In genomic region chr11:86919557-86920210, GRCh38 we compare ENCODE assay signal across 7 cellular contexts. TPM values are rescaled to one million over a fixed set of nuclear protein-coding genes. Genes with fewer than 3 reads are reported as not detected.
DNase-seq lines count a peak whose midpoint lies in the region; ATAC-seq and TF ChIP-seq lines count a peak whose summit lies in the region.

No MANE protein-coding gene starts in this region.

- peak in 5 of 6 experiments; percentile 31 to 67 (median 59) for TF ChIP-seq CTCF in Peyer's patch (IDR thresholded peaks at IDR 0.05)
- TF ChIP-seq CTCF in endodermal cell (conservative IDR thresholded peaks at IDR 0.05), result peak; percentile 85

- H3K23ac ChIP-seq in mesenchymal stem cell (ENCODE audit: low read length in 2 of 2), result no peak overlapping the region

- H3K36me3 Mint-ChIP-seq in endodermal cell (ENCODE audit: low read depth), result no peaks in the 10 kb centered on the region

- no peak overlapping the region for H2BK15ac ChIP-seq in mesenchymal stem cell (ENCODE audit: low read depth, poor library complexity, severe bottlenecking)

- H2BK12ac ChIP-seq in mesenchymal stem cell (ENCODE audit: low read length in 2 of 2), result peak overlapping the region; percentile 12 to 83

- no peaks in the 10 kb centered on the region for H3K36me3 ChIP-seq in Peyer's patch
- H3K36me3 ChIP-seq in endodermal cell (ENCODE audit: control insufficient read depth, insufficient read depth, low read length), result no peaks in the 10 kb centered on the region
- no peaks in the 10 kb centered on the region for H3K36me3 ChIP-seq in mesenchymal stem cell (ENCODE audit: control insufficient read depth in 1 of 2, insufficient read depth in 2 of 2, low read depth in 1 of 2, low read length in 2 of 2)

- no peak overlapping the region for H3K4ac ChIP-seq in mesenchymal stem cell (ENCODE audit: low read depth in 1 of 2, low read length in 2 of 2)

- H3K27me3 ChIP-seq in Peyer's patch, result no peaks in the 10 kb centered on the region
- no peaks in the 10 kb centered on the region for H3K27me3 ChIP-seq in endodermal cell (ENCODE audit: control insufficient read depth, insufficient read depth, low read length, poor library complexity, severe bottlenecking)
- H3K27me3 ChIP-seq in mesenchymal stem cell (ENCODE audit: control insufficient read depth in 1 of 2, insufficient read depth in 1 of 2, low read length in 2 of 2), result no peaks in the 10 kb centered on the region

- no peak overlapping the region for H4K91ac ChIP-seq in mesenchymal stem cell (ENCODE audit: low read length)

- no peaks in the 10 kb centered on the region for H3K9me3 Mint-ChIP-seq in endodermal cell

- H3K18ac ChIP-seq in mesenchymal stem cell (ENCODE audit: low read depth in 1 of 2, low read length in 2 of 2), result peak overlapping the region in 1 of 2 experiments; percentile 64

- no peaks in the 10 kb centered on the region for H3K27me3 Mint-ChIP-seq in endodermal cell (ENCODE audit: insufficient read depth)

- H3K9me3 ChIP-seq in Peyer's patch (no peaks in the 10 kb centered on the region), endodermal cell (ENCODE audit: control insufficient read depth, low read length) (no peaks in the 10 kb centered on the region), mesenchymal stem cell (ENCODE audit: control insufficient read depth, low read length) (no peaks in the 10 kb centered on the region)

- peak; percentile 59 for ATAC-seq in HG02852 (IDR thresholded peaks at IDR 0.05; ENCODE audit: unreplicated experiment)
- ATAC-seq in GM21786 (IDR thresholded peaks at IDR 0.05; ENCODE audit: unreplicated experiment), result no peak
- no peak for ATAC-seq in HG03439 (IDR thresholded peaks at IDR 0.05; ENCODE audit: unreplicated experiment)

- 59 to 76% methylated on average over 4 to 7 of the region's 7 CpGs for WGBS in endodermal cell (ENCODE audit: insufficient coverage in 1 of 2, insufficient read length in 1 of 2), 2 experiments
- 74% methylated on average over 7 of the region's 7 CpGs for WGBS in mesenchymal stem cell

- H2AFZ ChIP-seq in mesenchymal stem cell (ENCODE audit: low read depth, low read length), result no peak overlapping the region

- no peak overlapping the region for H3K4me3 ChIP-seq in Peyer's patch
- H3K4me3 ChIP-seq in endodermal cell (ENCODE audit: low read length), result no peak overlapping the region
- peak overlapping the region in 1 of 2 experiments; percentile 22 for H3K4me3 ChIP-seq in mesenchymal stem cell (ENCODE audit: insufficient read depth in 1 of 2, low read depth in 1 of 2, low read length in 2 of 2)

- peaks cover 13% of the 10 kb centered on the region for H3K4me1 Mint-ChIP-seq in endodermal cell

- H3K4me1 ChIP-seq in Peyer's patch, result no peaks in the 10 kb centered on the region
- H3K4me1 ChIP-seq in endodermal cell (ENCODE audit: control insufficient read depth, insufficient read depth, low read length), result peaks cover 5% of the 10 kb centered on the region
- peaks cover 16% of the 10 kb centered on the region for H3K4me1 ChIP-seq in mesenchymal stem cell (ENCODE audit: control insufficient read depth, insufficient read depth, low read depth, low read length)

- no peak overlapping the region for H2BK5ac ChIP-seq in mesenchymal stem cell (ENCODE audit: low read depth, low read length, poor library complexity, severe bottlenecking)

- H3K14ac ChIP-seq in mesenchymal stem cell (ENCODE audit: low read length in 2 of 2), result no peak overlapping the region

- H3K4me3 Mint-ChIP-seq in endodermal cell, result no peak overlapping the region

- peak overlapping the region; percentile 75 for H2AK5ac ChIP-seq in mesenchymal stem cell (ENCODE audit: low read length, severe bottlenecking)

- no peak overlapping the region for H2BK120ac ChIP-seq in mesenchymal stem cell (ENCODE audit: low read depth, low read length)

- H4K8ac ChIP-seq in mesenchymal stem cell (ENCODE audit: low read length), result no peak overlapping the region

- no peak overlapping the region for H3K27ac ChIP-seq in Peyer's patch
- no peak overlapping the region for H3K27ac ChIP-seq in endodermal cell (ENCODE audit: low read depth, low read length)
- H3K27ac ChIP-seq in mesenchymal stem cell (ENCODE audit: low read length, poor library complexity, severe bottlenecking), result peak overlapping the region; percentile 70

- H3K79me1 ChIP-seq in mesenchymal stem cell (replicated peaks; ENCODE audit: low read length, poor library complexity, severe bottlenecking), result no peaks in the 10 kb centered on the region

- no peak overlapping the region for H3K27ac Mint-ChIP-seq in endodermal cell

- DNase-seq in GM04504 (ENCODE audit: low read depth), result peak; percentile 40
- DNase-seq in Peyer's patch, result no peak
- peak; percentile 72 for DNase-seq in endodermal cell
- DNase-seq in mesenchymal stem cell, result peak; percentile 79

- no peak overlapping the region for H3K9ac ChIP-seq in endodermal cell (ENCODE audit: extremely low read depth, low read length, poor library complexity, severe bottlenecking)
- H3K9ac ChIP-seq in mesenchymal stem cell (ENCODE audit: low read length), result peak overlapping the region; percentile 77

- H3K4me2 ChIP-seq in mesenchymal stem cell (ENCODE audit: low read length, poor library complexity, severe bottlenecking), result no peak overlapping the region

- no peak for TF ChIP-seq POLR2A in Peyer's patch (IDR thresholded peaks at IDR 0.05)

RNA-seq across cellular contexts. Expression of gene FZD4, which starts 35.5 kb away (rescaled TPM):
- total RNA-seq in Peyer's patch (10 to 100 TPM in 1 of 4 donors, 1 to 10 TPM in 3; 5.4 to 11.6 (median 8.7) TPM), endodermal cell (10 to 100 TPM; 52.1 to 53.9 TPM)
- polyA plus RNA-seq in endodermal cell (2013, experiment 1 of 2), result 11.2 TPM
- polyA plus RNA-seq in endodermal cell (2013, experiment 2 of 2), result 11.4 TPM
- polyA plus RNA-seq in mesenchymal stem cell (2013, experiment 1 of 2), result 3.3 TPM
- polyA plus RNA-seq in mesenchymal stem cell (2013, experiment 2 of 2), result 3.2 TPM

Comparison
In these comparisons a context has a peak if more than half of its experiments do, and no peak if none do; other contexts are left out.
1. DNase-seq: peak in GM04504 (single experiment), endodermal cell (single experiment) and mesenchymal stem cell (single experiment); none in Peyer's patch (0 of 3).
2. RNA of gene FZD4, which starts 35.5 kb away (total RNA-seq): 52.1 to 53.9 TPM in endodermal cell; 5.4 to 11.6 TPM in Peyer's patch; every median in the first group is over 4 times any median in the second.